9 cellular contexts compared by ENCODE assay signal in genomic region chr19:33430674-33431277, GRCh38. TPM values are rescaled to one million over a fixed set of nuclear protein-coding genes. Genes with fewer than 3 reads are reported as not detected.
DNase-seq lines count a peak whose midpoint lies in the region; ATAC-seq, FAIRE-seq and TF ChIP-seq lines count a peak whose summit lies in the region.
"Had no signal": no experiment of that assay in that cellular context is flagged by ENCODE, and none has a peak within 500 bp of the region (broad histone marks: within the 10 kb centered on the region; RNA-seq: fewer than 3 reads in every experiment).

No MANE protein-coding gene starts in this region.

- H3K9me3 ChIP-seq in small intestine (ENCODE audit: control insufficient read depth, low read depth), result no peaks in the 10 kb centered on the region
- H3K9me3 ChIP-seq: neutrophil had no signal

- no peak overlapping the region for H3K27ac ChIP-seq in 22Rv1
- no peak overlapping the region for H3K27ac ChIP-seq in small intestine (ENCODE audit: low read depth in 1 of 2, low read length in 1 of 2)
- H3K27ac ChIP-seq: neutrophil had no signal

- H3K27me3 ChIP-seq in small intestine (ENCODE audit: control insufficient read depth in 2 of 2, insufficient read depth in 2 of 2, low read length in 2 of 2), result no peaks in the 10 kb centered on the region

- TF ChIP-seq POLR2A in GM12892 (IDR thresholded peaks at IDR 0.05; ENCODE audit: low read depth, low read length), result no peak

- peak; percentile 62 for DNase-seq in GM12892 (ENCODE audit: insufficient read length)
- DNase-seq in NCI-H146 treated with DMSO at 0.1 percent for 48 hours (lab: John Stamatoyannopoulos, UW; ENCODE audit: unreplicated experiment), result peak; percentile 22
- DNase-seq in T-helper 2 cell, result peak; percentile 33 to 67 (median 43)
- DNase-seq in anterior cingulate cortex (lab: John Stamatoyannopoulos, UW), result peak in 47 of 58 donors; percentile 21 to 79 (median 52)
- peak; percentile 84 for DNase-seq in hepatic stellate cell (ENCODE audit: low spot score)
- DNase-seq in small intestine, result peak; percentile 60

- FAIRE-seq in GM12892 (lab: Jason Lieb, UNC) (peak; percentile 72), small intestine (lab: Jason Lieb, UNC) (no peak)

- no peaks in the 10 kb centered on the region for H3K4me1 ChIP-seq in small intestine (ENCODE audit: control insufficient read depth in 2 of 2, insufficient read depth in 1 of 2, low read depth in 1 of 2, low read length in 1 of 2)

- no peak for ATAC-seq in GM21423 (IDR thresholded peaks at IDR 0.05; ENCODE audit: unreplicated experiment)

- TF ChIP-seq CTCF in 22Rv1 (IDR thresholded peaks at IDR 0.05), result peak; percentile 96

- 28 to 32% (median 31%) methylated on average over 13 of the region's 13 CpGs for WGBS in small intestine, 3 donors

- no peak overlapping the region for H3K4me3 ChIP-seq in small intestine (ENCODE audit: low read depth in 1 of 2, low read length in 2 of 2)

- no peaks in the 10 kb centered on the region for H3K36me3 ChIP-seq in small intestine (ENCODE audit: control insufficient read depth in 2 of 2, insufficient read depth in 2 of 2, low read length in 2 of 2)
- H3K36me3 ChIP-seq: neutrophil had no signal

RNA-seq across cellular contexts. Expression of gene CEBPG, which starts 57.3 kb away (rescaled TPM):
- polyA plus RNA-seq in GM12892 (2012; ENCODE audit: missing spikeins), result 11.4 TPM
- 10 to 100 TPM; 48.6 to 68.4 (median 67.1) TPM for polyA plus RNA-seq in small intestine

Comparison
In these comparisons a context has a peak if more than half of its experiments do, and no peak if none do; other contexts are left out.
1. DNase-seq: peak in every context shown above with its lines; median percentile 84 in hepatic stellate cell; 62 in GM12892; 60 in small intestine; 52 in anterior cingulate cortex; 43 in T-helper 2 cell; 22 in NCI-H146 treated with DMSO at 0.1 percent for 48 hours.